In genomic region chr7:146053492-146053891, GRCh38 we compare ENCODE assay signal across 29 cellular contexts.
"Had no signal": no experiment of that assay in that cellular context is flagged by ENCODE, and none has a peak within 500 bp of the region (broad histone marks: within the 10 kb centered on the region; RNA-seq: fewer than 3 reads in every experiment).

No MANE protein-coding gene starts in this region.

- H3K27ac Mint-ChIP-seq: activated CD4-positive, alpha-beta memory T cell treated with anti-CD3 and anti-CD28 coated beads, Interleukin-2, amount 10 ng/mL, durations not matched to agents 7 days and 5 days; activated CD4-positive, alpha-beta T cell treated with anti-CD3 and anti-CD28 coated beads, Interleukin-2, amount 10 ng/mL, durations not matched to agents 7 days and 5 days; activated T-helper 17 cell treated with anti-CD3 and anti-CD28 coated beads, Interleukin-2, amount 50 U/mL, for 72 hours; dendritic cell treated with granulocyte-macrophage colony-stimulating factor and Interleukin-4, amounts not matched to agents 40 ng/mL and 50 ng/mL, for 4 days; mesothelial cell of epicardium; nephron progenitor cell; stimulated activated effector memory CD8-positive, alpha-beta T cell treated with anti-CD3 and anti-CD28 coated beads, Interleukin-12 subunit alpha, Interleukin-12 subunit beta, amount 100 ng/mL, for 72 hours; stimulated activated naive CD8-positive, alpha-beta T cell treated with anti-CD3 and anti-CD28 coated beads, Interleukin-15, amount 100 ng/mL, for 72 hours; T-helper 17 cell; WTC11 had no signal

- H3K36me3 ChIP-seq: esophagus squamous epithelium, neutrophil, right lobe of liver, thyroid gland, upper lobe of right lung had no signal

- H3K4me1 Mint-ChIP-seq: activated CD4-positive, alpha-beta memory T cell treated with anti-CD3 and anti-CD28 coated beads, Interleukin-2, amount 10 ng/mL, durations not matched to agents 7 days and 5 days; activated CD4-positive, alpha-beta T cell treated with anti-CD3 and anti-CD28 coated beads, Interleukin-2, amount 10 ng/mL, durations not matched to agents 7 days and 5 days; activated T-helper 17 cell treated with anti-CD3 and anti-CD28 coated beads, Interleukin-2, amount 50 U/mL, for 72 hours; mesothelial cell of epicardium; naive B cell; nephron progenitor cell; stimulated activated effector memory CD8-positive, alpha-beta T cell treated with anti-CD3 and anti-CD28 coated beads, Interleukin-12 subunit alpha, Interleukin-12 subunit beta, amount 100 ng/mL, for 72 hours; stimulated activated naive CD8-positive, alpha-beta T cell treated with anti-CD3 and anti-CD28 coated beads, Interleukin-15, amount 100 ng/mL, for 72 hours; T-helper 17 cell had no signal

- H3K36me3 Mint-ChIP-seq: mesothelial cell of epicardium; naive B cell; stimulated activated effector memory CD8-positive, alpha-beta T cell treated with anti-CD3 and anti-CD28 coated beads, Interleukin-12 subunit alpha, Interleukin-12 subunit beta, amount 100 ng/mL, for 72 hours; WTC11 had no signal

- ATAC-seq: activated T-cell treated with anti-CD3 and anti-CD28 coated beads, Interleukin-2, amount 50 U/mL, for 4 hours; activated T-helper 17 cell treated with anti-CD3 and anti-CD28 coated beads, Interleukin-2, amount 50 U/mL, for 72 hours; left cardiac atrium; right lobe of liver; stimulated activated effector memory CD8-positive, alpha-beta T cell treated with anti-CD3 and anti-CD28 coated beads, Interleukin-12 subunit alpha, Interleukin-12 subunit beta, amount 100 ng/mL, for 72 hours; stimulated activated naive CD8-positive, alpha-beta T cell treated with anti-CD3 and anti-CD28 coated beads, Interleukin-15, amount 100 ng/mL, for 72 hours; T-helper 17 cell; upper lobe of right lung; WTC11 had no signal

- DNase-seq: activated CD4-positive, alpha-beta memory T cell treated with anti-CD3 and anti-CD28 coated beads, Interleukin-2, amount 10 ng/mL, durations not matched to agents 7 days and 5 days; activated CD4-positive, alpha-beta T cell treated with anti-CD3 and anti-CD28 coated beads for 1 hour; activated CD4-positive, alpha-beta T cell treated with anti-CD3 and anti-CD28 coated beads, Interleukin-2, amount 10 ng/mL, durations not matched to agents 7 days and 5 days; activated CD8-positive, alpha-beta memory T cell treated with anti-CD3 and anti-CD28 coated beads, Interleukin-2, amount 50 U/mL, for 48 hours; activated gamma-delta T cell treated with Interleukin-2 at 50 U/mL for 16 hours; activated naive CD4-positive, alpha-beta T cell treated with anti-CD3 and anti-CD28 coated beads, Interleukin-2, amount 50 U/mL, for 16 hours; activated T-cell treated with anti-CD3 and anti-CD28 coated beads, Interleukin-2, amount 50 U/mL, for 4 hours; amniotic stem cell; central memory CD4-positive, alpha-beta T cell; esophagus squamous epithelium; glutamatergic neuron; islet precursor cell; left cardiac atrium; naive B cell; nephron progenitor cell; right lobe of liver; stimulated activated CD4-positive, alpha-beta T cell treated with anti-CD3 and anti-CD28 coated beads, Interleukin-4, amount 100 ng/mL, for 1 hour; stimulated activated naive CD8-positive, alpha-beta T cell treated with anti-CD3 and anti-CD28 coated beads, Interleukin-15, amount 100 ng/mL, for 72 hours; T-helper 17 cell; T1000; thyroid gland; upper lobe of right lung had no signal

- H3K4me1 ChIP-seq: esophagus squamous epithelium, right lobe of liver, thyroid gland, upper lobe of right lung had no signal

- H3K4me3 ChIP-seq: esophagus squamous epithelium, right lobe of liver, thyroid gland, upper lobe of right lung had no signal

- H3K27ac ChIP-seq: epithelial cell of prostate, esophagus squamous epithelium, neutrophil, right lobe of liver, thyroid gland, upper lobe of right lung had no signal

- H3K9me3 ChIP-seq: neutrophil, right lobe of liver, thyroid gland, upper lobe of right lung had no signal

- H3K4me3 Mint-ChIP-seq: activated CD4-positive, alpha-beta memory T cell treated with anti-CD3 and anti-CD28 coated beads, Interleukin-2, amount 10 ng/mL, durations not matched to agents 7 days and 5 days; activated CD4-positive, alpha-beta T cell treated with anti-CD3 and anti-CD28 coated beads, Interleukin-2, amount 10 ng/mL, durations not matched to agents 7 days and 5 days; activated T-cell treated with anti-CD3 and anti-CD28 coated beads, Interleukin-2, amount 50 U/mL, for 4 hours; activated T-helper 17 cell treated with anti-CD3 and anti-CD28 coated beads, Interleukin-2, amount 50 U/mL, for 72 hours; dendritic cell treated with granulocyte-macrophage colony-stimulating factor and Interleukin-4, amounts not matched to agents 40 ng/mL and 50 ng/mL, for 4 days; mesothelial cell of epicardium; naive B cell; nephron progenitor cell; stimulated activated effector memory CD8-positive, alpha-beta T cell treated with anti-CD3 and anti-CD28 coated beads, Interleukin-12 subunit alpha, Interleukin-12 subunit beta, amount 100 ng/mL, for 72 hours; stimulated activated naive CD8-positive, alpha-beta T cell treated with anti-CD3 and anti-CD28 coated beads, Interleukin-15, amount 100 ng/mL, for 72 hours; T-helper 17 cell; WTC11 had no signal

- H3K27me3 ChIP-seq: esophagus squamous epithelium, neutrophil, right lobe of liver, thyroid gland, upper lobe of right lung had no signal

- H3K9me3 Mint-ChIP-seq: activated CD4-positive, alpha-beta T cell treated with anti-CD3 and anti-CD28 coated beads, Interleukin-2, amount 10 ng/mL, durations not matched to agents 7 days and 5 days; nephron progenitor cell had no signal

- H3K27me3 Mint-ChIP-seq: activated CD4-positive, alpha-beta memory T cell treated with anti-CD3 and anti-CD28 coated beads, Interleukin-2, amount 10 ng/mL, durations not matched to agents 7 days and 5 days; activated CD4-positive, alpha-beta T cell treated with anti-CD3 and anti-CD28 coated beads, Interleukin-2, amount 10 ng/mL, durations not matched to agents 7 days and 5 days; activated T-helper 17 cell treated with anti-CD3 and anti-CD28 coated beads, Interleukin-2, amount 50 U/mL, for 72 hours; dendritic cell treated with granulocyte-macrophage colony-stimulating factor and Interleukin-4, amounts not matched to agents 40 ng/mL and 50 ng/mL, for 4 days; naive B cell; stimulated activated naive CD8-positive, alpha-beta T cell treated with anti-CD3 and anti-CD28 coated beads, Interleukin-15, amount 100 ng/mL, for 72 hours; T-helper 17 cell had no signal
